23 cellular contexts compared by ENCODE assay signal in the genomic region with DNA sequence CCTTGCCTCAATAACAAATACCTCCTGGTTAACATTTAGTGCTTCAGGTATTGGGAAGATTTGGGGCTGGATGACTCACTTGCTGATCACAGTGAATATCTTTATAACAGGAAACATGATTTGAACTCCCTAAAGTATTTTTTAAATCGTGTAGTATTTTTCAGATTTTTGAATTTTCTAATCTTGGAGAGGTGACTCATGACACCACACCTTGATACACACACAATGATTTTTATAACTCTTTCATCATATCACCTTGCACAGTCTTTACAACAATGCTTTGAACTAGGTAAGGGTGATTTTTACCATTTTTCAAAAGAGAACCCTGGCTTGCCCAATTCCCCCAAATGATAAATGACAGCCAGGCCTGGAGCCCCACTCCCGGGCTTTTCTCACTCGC.
A peak's percentile ranks its signal among the peaks of the same experiment; 100 is the strongest.
DNase-seq lines count a peak whose midpoint lies in the region; ATAC-seq, FAIRE-seq and TF ChIP-seq lines count a peak whose summit lies in the region.
"Had no signal": no experiment of that assay in that cellular context is flagged by ENCODE, and none has a peak within 500 bp of the region (broad histone marks: within the 10 kb centered on the region; RNA-seq: fewer than 3 reads in every experiment).

No MANE protein-coding gene starts in this region.

- H3K9me2 ChIP-seq in HCT116 (ENCODE audit: insufficient read depth) = no peaks in the 10 kb centered on the region

- no peak overlapping the region for H3K4me3 Mint-ChIP-seq in activated T-helper 17 cell treated with anti-CD3 and anti-CD28 coated beads, Interleukin-2, amount 50 U/mL, for 72 hours
- H3K4me3 Mint-ChIP-seq: CD4-positive, alpha-beta memory T cell; HFFc6 had no signal

- no TSS peak for BruUV-seq in HCT116 (replicated peaks; lab: Mats Ljungman, UMichigan)

- H3K4me2 ChIP-seq in A549 (no peak overlapping the region), HCT116 (ENCODE audit: low read length) (0 out of 2 replicates have a peak overlapping the region, but pooled peaks have one; percentile 9), keratinocyte (ENCODE audit: control insufficient read depth, extremely low read depth, insufficient read depth, low read depth, low read length) (no peak overlapping the region)

- peaks cover 4% of the 10 kb centered on the region; the same call in 1 of the 3 replicates for H3K4me1 ChIP-seq in A549
- H3K4me1 ChIP-seq in HCT116 (ENCODE audit: control insufficient read depth in 1 of 2, insufficient read depth in 2 of 2, low read length in 2 of 2) = peaks cover 5 to 9% of the 10 kb centered on the region in 2 experiments; a peak in 2 of 4 replicates
- peaks cover 10% of the 10 kb centered on the region for H3K4me1 ChIP-seq in keratinocyte (ENCODE audit: control insufficient read depth, extremely low read depth, insufficient read depth, low read length)
- H3K4me1 ChIP-seq: BE2C, HAP-1 had no signal

- FAIRE-seq in A549 (lab: Jason Lieb, UNC) = no peak
- no peak for FAIRE-seq in keratinocyte (lab: Jason Lieb, UNC)
- FAIRE-seq: A204.1, D721Med, G401.6, GM12891 had no signal

- H3K27me3 ChIP-seq in HCT116 (ENCODE audit: insufficient read depth, low read length) = no peaks in the 10 kb centered on the region
- no peaks in the 10 kb centered on the region for H3K27me3 ChIP-seq in keratinocyte (ENCODE audit: control insufficient read depth, extremely low read depth, insufficient read depth, low read length)

- H3K4me3 ChIP-seq in A549 = no peak overlapping the region
- no peak overlapping the region for H3K4me3 ChIP-seq in HCT116 (replicated peaks in 1 of 2; ENCODE audit: low read depth in 1 of 2, low read length in 2 of 2)
- H3K4me3 ChIP-seq in keratinocyte (ENCODE audit: control insufficient read depth in 2 of 3, extremely low read depth in 1 of 3, insufficient read depth in 2 of 3, low read depth in 1 of 3, low read length in 3 of 3) = no peak overlapping the region
- H3K4me3 ChIP-seq: HAP-1 had no signal

- no peaks in the 10 kb centered on the region for H3K9me1 ChIP-seq in keratinocyte (ENCODE audit: control insufficient read depth, extremely low read depth, insufficient read depth, low read length)

- no peaks in the 10 kb centered on the region for H3K9me3 ChIP-seq in A549
- no peaks in the 10 kb centered on the region for H3K9me3 ChIP-seq in HCT116 (ENCODE audit: control insufficient read depth in 1 of 2, insufficient read depth in 1 of 2, low read depth in 1 of 2, low read length in 2 of 2)
- no peaks in the 10 kb centered on the region for H3K9me3 ChIP-seq in keratinocyte (ENCODE audit: control insufficient read depth, low read depth, low read length)
- H3K9me3 ChIP-seq: BE2C, HAP-1 had no signal

- dilution Hi-C loops in keratinocyte (cut with MboI; ENCODE audit: extremely low pct_ligation_motif_present, low sequenced_read_pairs) = no loop called here

- no peaks in the 10 kb centered on the region for H3K27me3 Mint-ChIP-seq in activated T-helper 17 cell treated with anti-CD3 and anti-CD28 coated beads, Interleukin-2, amount 50 U/mL, for 72 hours
- H3K27me3 Mint-ChIP-seq: CD4-positive, alpha-beta memory T cell had no signal

- CTCF ChIA-PET in A549 (lab: Yijun Ruan, JAX) (interaction anchor here (1.5 kb wide), 1 partner anchor 8 kb away, joined by 3 read pairs; no protein-coding TSS in a partner anchor), HCT116 (lab: Charles Lee) (no interaction called here)

- WGBS in A549 (ENCODE audit: missing lambda C conversion rate) = 67% methylated on average over 3 of the region's 3 CpGs

- RAD21 ChIA-PET in HCT116 (lab: Charles Lee; ENCODE audit: low non-redundant PET in 1 of 2, low total read pairs in 2 of 2, uncharacterized antibody in 2 of 2, unreplicated experiment in 2 of 2) = no interaction called here

- H3K4me1 Mint-ChIP-seq in activated T-helper 17 cell treated with anti-CD3 and anti-CD28 coated beads, Interleukin-2, amount 50 U/mL, for 72 hours = peaks cover 14% of the 10 kb centered on the region
- H3K4me1 Mint-ChIP-seq: CD4-positive, alpha-beta memory T cell had no signal

- peaks cover 59% of the 10 kb centered on the region for H3K36me3 Mint-ChIP-seq in activated T-helper 17 cell treated with anti-CD3 and anti-CD28 coated beads, Interleukin-2, amount 50 U/mL, for 72 hours (ENCODE audit: low read depth)

- H3K79me2 ChIP-seq in HCT116 (ENCODE audit: insufficient read depth, low read length) (no peaks in the 10 kb centered on the region), keratinocyte (ENCODE audit: control insufficient read depth, insufficient read depth, low read length) (no peaks in the 10 kb centered on the region)

- no peaks in the 10 kb centered on the region for H4K20me1 ChIP-seq in HCT116 (ENCODE audit: insufficient read depth)
- H4K20me1 ChIP-seq in keratinocyte (ENCODE audit: control insufficient read depth, extremely low read depth, insufficient read depth, low read length) = no peaks in the 10 kb centered on the region

- H3K36me3 ChIP-seq in HCT116 (ENCODE audit: control insufficient read depth in 1 of 2, insufficient read depth in 2 of 2, low read length in 2 of 2) = no peaks in the 10 kb centered on the region
- H3K36me3 ChIP-seq in keratinocyte (ENCODE audit: control insufficient read depth in 2 of 2, extremely low read depth in 1 of 2, insufficient read depth in 2 of 2, low read length in 2 of 2) = no peaks in the 10 kb centered on the region
- H3K36me3 ChIP-seq: BE2C, HAP-1 had no signal

- POLR2A ChIA-PET in A549 (lab: Yijun Ruan, JAX) (no interaction called here), HCT116 (lab: Charles Lee) (no interaction called here)

- ATAC-seq in A549 (no peak), HCT116 (no peak), HG02642 (IDR thresholded peaks at IDR 0.05; ENCODE audit: poor library complexity, unreplicated experiment) (no peak)
- no peak for ATAC-seq in activated T-helper 17 cell treated with anti-CD3 and anti-CD28 coated beads, Interleukin-2, amount 50 U/mL, for 72 hours (replicated peaks)

- TF ChIP-seq CTCF in A549 (IDR thresholded peaks at IDR 0.05) (no peak), HCT116 (IDR thresholded peaks at IDR 0.05 in 2 of 3, conservative IDR thresholded peaks at IDR 0.05 in 1 of 3; ENCODE audit: borderline replicate concordance in 1 of 3, insufficient read depth in 1 of 3, low read depth in 2 of 3, low read length in 2 of 3) (no peak), keratinocyte (optimal IDR thresholded peaks at IDR 0.05 in 1 of 3, IDR thresholded peaks at IDR 0.05 in 1 of 3, conservative IDR thresholded peaks at IDR 0.05 in 1 of 3; ENCODE audit: extremely low read depth in 1 of 3, insufficient read depth in 2 of 3, low read length in 3 of 3) (no peak)

- no peak overlapping the region for H3K9ac ChIP-seq in HCT116 (ENCODE audit: low read length)
- H3K9ac ChIP-seq in keratinocyte (ENCODE audit: control insufficient read depth, extremely low read depth, insufficient read depth, low read length) = no peak overlapping the region

- no peaks in the 10 kb centered on the region for H3K9me3 Mint-ChIP-seq in activated T-helper 17 cell treated with anti-CD3 and anti-CD28 coated beads, Interleukin-2, amount 50 U/mL, for 72 hours
- H3K9me3 Mint-ChIP-seq: HFFc6 had no signal

- H2AFZ ChIP-seq in HCT116 (ENCODE audit: low read depth, low read length, poor library complexity, severe bottlenecking) (no peak overlapping the region), keratinocyte (ENCODE audit: control insufficient read depth, low read length) (no peak overlapping the region)

- TF ChIP-seq RAD21 in A549 (conservative IDR thresholded peaks at IDR 0.05 in 1 of 2, IDR thresholded peaks at IDR 0.05 in 1 of 2) (no peak), HCT116 (IDR thresholded peaks at IDR 0.05; ENCODE audit: low read depth) (no peak)

- intact Hi-C loops in HCT116 (cut with micrococcal nuclease) = no loop called here

- peak overlapping the region; percentile 24 for H3K27ac Mint-ChIP-seq in activated T-helper 17 cell treated with anti-CD3 and anti-CD28 coated beads, Interleukin-2, amount 50 U/mL, for 72 hours
- H3K27ac Mint-ChIP-seq: HFFc6 had no signal

- no peak for TF ChIP-seq EP300 in A549 (IDR thresholded peaks at IDR 0.05)

- DNase-seq in A549 (ENCODE audit: low read depth in 1 of 2, low spot score in 1 of 2) (no peak), HCT116 (ENCODE audit: low read depth, low spot score) (no peak), keratinocyte (ENCODE audit: low read depth, low spot score) (no peak), NCI-H524 treated with DMSO at 0.1 percent for 48 hours (lab: John Stamatoyannopoulos, UW) (no peak), NCI-H2107 (lab: John Stamatoyannopoulos, UW) (no peak), SHP77 (lab: John Stamatoyannopoulos, UW) (no peak)
- DNase-seq: BE2C; CD4-positive, alpha-beta memory T cell; COR-L47; DMS153; DMS79 treated with DMSO at 0.1 percent for 48 hours; EL; GOT3; HFFc6 had no signal

- TF ChIP-seq POLR2A in A549 (IDR thresholded peaks at IDR 0.05; ENCODE audit: low read length) = no peak
- no peak for TF ChIP-seq POLR2A in HCT116 (IDR thresholded peaks at IDR 0.05; ENCODE audit: borderline replicate concordance, extremely low read depth, insufficient read depth, insufficient read length)

- H3K27ac ChIP-seq in A549 = no peak overlapping the region
- no peak overlapping the region for H3K27ac ChIP-seq in HCT116 (ENCODE audit: low read depth, low read length)
- peak overlapping the region; percentile 11 for H3K27ac ChIP-seq in keratinocyte (ENCODE audit: control insufficient read depth, insufficient read depth, low read length)
- H3K27ac ChIP-seq: C4-2B, HL-60 had no signal

TF ChIP-seq in A549, 52 proteins besides CTCF, POLR2A, EP300 and RAD21:
- TF ChIP-seq FOSL2 (IDR thresholded peaks at IDR 0.05) (no peak), FOSL2 (CRISPR knock-in tag; IDR thresholded peaks at IDR 0.05) (peak; percentile 33; the same call in 1 of the 2 replicates), FOXS1 (CRISPR knock-in tag; IDR thresholded peaks at IDR 0.05) (no peak), ESRRA (IDR thresholded peaks at IDR 0.05; ENCODE audit: borderline replicate concordance, low read length) (no peak), SMC3 (IDR thresholded peaks at IDR 0.05) (no peak)

TF ChIP-seq in HCT116, 20 proteins besides CTCF, POLR2A, EP300 and RAD21:
- TF ChIP-seq JUND (IDR thresholded peaks at IDR 0.05) = peak; percentile 31; the same call in 1 of the 2 replicates
- TF ChIP-seq EGR1 (IDR thresholded peaks at IDR 0.05; ENCODE audit: low read depth) = no peak
- peak; percentile 43; the same call in 1 of the 2 replicates for TF ChIP-seq CEBPB (IDR thresholded peaks at IDR 0.05; ENCODE audit: low read depth)
TF ChIP-seq in HCT116: peak in this region for 2.
